In the genomic region with DNA sequence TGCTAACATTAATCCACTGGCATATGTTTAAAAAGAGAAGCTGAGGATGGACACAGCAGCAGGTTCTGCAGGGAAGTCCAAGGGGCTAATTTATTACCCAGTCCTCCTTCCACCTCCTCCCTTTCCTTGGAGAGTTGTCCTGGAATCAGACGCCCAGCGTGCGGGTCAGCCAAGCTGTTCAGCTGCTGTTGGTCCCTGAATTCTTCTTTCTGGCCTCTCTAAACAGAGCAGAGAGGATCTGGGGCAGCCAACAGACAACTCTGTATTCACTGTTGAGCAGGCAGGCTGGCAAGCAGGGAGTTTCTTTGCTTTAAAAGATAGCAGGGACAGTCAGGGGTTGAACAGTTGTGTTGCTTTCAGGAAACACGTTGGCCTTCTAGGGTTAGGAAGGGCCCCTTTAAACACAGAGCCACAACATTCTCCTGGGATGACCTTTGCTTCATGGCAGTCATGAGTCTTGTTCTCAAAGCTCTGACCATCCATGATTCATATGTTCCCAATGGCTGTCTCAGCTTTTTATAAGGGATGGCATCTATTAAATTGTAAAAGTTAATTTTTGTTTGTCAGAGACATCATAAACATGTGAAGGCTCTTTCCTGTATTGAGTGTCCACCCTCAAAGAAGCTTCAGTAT, we compare ENCODE assay signal across 1 cellular context.
TF ChIP-seq lines count a peak whose summit lies in the region.

No MANE protein-coding gene starts in this region.

TF ChIP-seq in WTC11, 78 proteins besides CTCF, POLR2A, EP300 and RAD21 (continued from another document):
- TF ChIP-seq IRF2 (CRISPR knock-in tag; IDR thresholded peaks at IDR 0.05; ENCODE audit: borderline replicate concordance, low read depth), result no peak
- no peak for TF ChIP-seq MYBL2 (CRISPR knock-in tag; IDR thresholded peaks at IDR 0.05)
- TF ChIP-seq, protein P1, sequence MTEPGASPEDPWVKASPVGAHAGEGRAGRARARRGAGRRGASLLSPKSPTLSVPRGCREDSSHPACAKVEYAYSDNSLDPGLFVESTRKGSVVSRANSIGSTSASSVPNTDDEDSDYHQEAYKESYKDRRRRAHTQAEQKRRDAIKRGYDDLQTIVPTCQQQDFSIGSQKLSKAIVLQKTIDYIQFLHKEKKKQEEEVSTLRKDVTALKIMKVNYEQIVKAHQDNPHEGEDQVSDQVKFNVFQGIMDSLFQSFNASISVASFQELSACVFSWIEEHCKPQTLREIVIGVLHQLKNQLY (CRISPR knock-in tag; IDR thresholded peaks at IDR 0.05), result no peak
- no peak for TF ChIP-seq ETV6 (CRISPR knock-in tag; IDR thresholded peaks at IDR 0.05)
- TF ChIP-seq, protein P2, sequence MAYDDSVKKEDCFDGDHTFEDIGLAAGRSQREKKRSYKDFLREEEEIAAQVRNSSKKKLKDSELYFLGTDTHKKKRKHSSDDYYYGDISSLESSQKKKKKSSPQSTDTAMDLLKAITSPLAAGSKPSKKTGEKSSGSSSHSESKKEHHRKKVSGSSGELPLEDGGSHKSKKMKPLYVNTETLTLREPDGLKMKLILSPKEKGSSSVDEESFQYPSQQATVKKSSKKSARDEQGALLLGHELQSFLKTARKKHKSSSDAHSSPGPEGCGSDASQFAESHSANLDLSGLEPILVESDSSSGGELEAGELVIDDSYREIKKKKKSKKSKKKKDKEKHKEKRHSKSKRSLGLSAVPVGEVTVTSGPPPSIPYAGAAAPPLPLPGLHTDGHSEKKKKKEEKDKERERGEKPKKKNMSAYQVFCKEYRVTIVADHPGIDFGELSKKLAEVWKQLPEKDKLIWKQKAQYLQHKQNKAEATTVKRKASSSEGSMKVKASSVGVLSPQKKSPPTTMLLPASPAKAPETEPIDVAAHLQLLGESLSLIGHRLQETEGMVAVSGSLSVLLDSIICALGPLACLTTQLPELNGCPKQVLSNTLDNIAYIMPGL (CRISPR knock-in tag; IDR thresholded peaks at IDR 0.05), result no peak
- TF ChIP-seq RORB (CRISPR knock-in tag; IDR thresholded peaks at IDR 0.05), result no peak
